ENCODE assay signal across 13 cellular contexts in genomic region chr11:31779268-31779879, GRCh38. TPM values are rescaled to one million over a fixed set of nuclear protein-coding genes. Genes with fewer than 3 reads are reported as not detected.
DNase-seq lines count a peak whose midpoint lies in the region; ATAC-seq and TF ChIP-seq lines count a peak whose summit lies in the region.
"Had no signal": no experiment of that assay in that cellular context is flagged by ENCODE, and none has a peak within 500 bp of the region (broad histone marks: within the 10 kb centered on the region; RNA-seq: fewer than 3 reads in every experiment).

No MANE protein-coding gene starts in this region.

- H3K36me3 ChIP-seq in Panc1 (ENCODE audit: control insufficient read depth, insufficient read depth, low read length) (no peaks in the 10 kb centered on the region), psoas muscle (ENCODE audit: insufficient read depth in 1 of 2, low read depth in 1 of 2) (no peaks in the 10 kb centered on the region)

- ATAC-seq in Panc1 (0 out of 2 replicates have a peak, but pooled peaks have one; percentile 34), psoas muscle (peak; percentile 90 to 98 (median 95)), GM21360 (IDR thresholded peaks at IDR 0.05; ENCODE audit: unreplicated experiment) (no peak)

- BruUV-seq in Panc1 (replicated peaks; lab: Mats Ljungman, UMichigan), result no TSS peak

- POLR2A ChIA-PET in Panc1 (lab: Charles Lee), result no interaction called here

- H3K27me3 ChIP-seq in Panc1 (ENCODE audit: control insufficient read depth, insufficient read depth, low read length), result no peaks in the 10 kb centered on the region
- H3K27me3 ChIP-seq in psoas muscle (ENCODE audit: insufficient read depth in 3 of 3, low read length in 2 of 3), result no peaks in the 10 kb centered on the region

- no peaks in the 10 kb centered on the region for H3K9me3 ChIP-seq in Panc1 (ENCODE audit: control insufficient read depth, insufficient read depth, low read depth, low read length)
- H3K9me3 ChIP-seq in psoas muscle, result peaks cover 4% of the 10 kb centered on the region

- DNase-seq in GM03348 (ENCODE audit: low spot score) (peak; percentile 55), Panc1 (ENCODE audit: low read depth, low spot score) (peak; percentile 4), fibroblast of gingiva (ENCODE audit: low read depth) (peak; percentile 28), psoas muscle (no peak), NCI-H2029 treated with DMSO at 0.1 percent for 48 hours (lab: John Stamatoyannopoulos, UW) (no peak), activated gamma-delta T cell treated with Interleukin-2 at 50 U/mL for 16 hours (no peak), NCI-H2029 (lab: John Stamatoyannopoulos, UW) (no peak)
- DNase-seq: activated CD4-positive, CD25-positive, alpha-beta regulatory T cell; GOT3; KG1; SHP77 had no signal

- TF ChIP-seq CTCF in Panc1 (IDR thresholded peaks at IDR 0.05) (no peak), psoas muscle (IDR thresholded peaks at IDR 0.05) (no peak)

- in situ Hi-C loops in Panc1 (cut with HindIII; ENCODE audit: low pct_unique_long_range_greater_than_20kb, low sequenced_read_pairs), result no loop called here

- intact Hi-C loops in Panc1 (cut with micrococcal nuclease; ENCODE audit: unreplicated experiment), result no loop called here
- intact Hi-C loops in psoas muscle (cut with DNase I), result loop anchor here in 1 of 2 donors (10.0 kb wide), 1 partner anchor 135 kb away; no protein-coding TSS in a partner anchor

- H3K27ac ChIP-seq in Panc1 (ENCODE audit: low read length) (no peak overlapping the region), psoas muscle (peak overlapping the region; percentile 71)

- WGBS in psoas muscle, 3 donors, result 33 to 37% (median 36%) methylated on average over 7 of the region's 7 CpGs

- H3K4me3 ChIP-seq in Panc1 (ENCODE audit: low read depth in 2 of 2, low read length in 2 of 2), result no peak overlapping the region
- H3K4me3 ChIP-seq in psoas muscle, result no peak overlapping the region

- H3K4me1 ChIP-seq in Panc1 (ENCODE audit: control insufficient read depth, insufficient read depth, low read length) (no peaks in the 10 kb centered on the region), psoas muscle (peaks cover 11% of the 10 kb centered on the region)

- CTCF ChIA-PET in Panc1 (lab: Charles Lee), result no interaction called here

RNA-seq across cellular contexts. Expression of gene PAX6, which starts 31.7 kb away (rescaled TPM):
- total RNA-seq in Panc1 (2021; ENCODE audit: unreplicated experiment) (0.49 TPM), psoas muscle (under 1 TPM in 1 of 4 donors, not detected in 3; 0.75 TPM)
- polyA plus RNA-seq in Panc1 (2012; ENCODE audit: insufficient read length), result 0.35 TPM
- polyA plus RNA-seq in psoas muscle, result not detected
- total RNA-seq: urinary bladder had no signal
- polyA plus RNA-seq: urinary bladder had no signal

Comparison
In these comparisons a context has a peak if more than half of its experiments do, and no peak if none do; other contexts are left out.
1. DNase-seq: peak in GM03348 (single experiment), Panc1 (single experiment) and fibroblast of gingiva (single experiment); none in psoas muscle (0 of 2), NCI-H2029 treated with DMSO at 0.1 percent for 48 hours (single experiment), activated gamma-delta T cell treated with Interleukin-2 at 50 U/mL for 16 hours (single experiment) and NCI-H2029 (single experiment).